22 cellular contexts compared by ENCODE assay signal in the genomic region with DNA sequence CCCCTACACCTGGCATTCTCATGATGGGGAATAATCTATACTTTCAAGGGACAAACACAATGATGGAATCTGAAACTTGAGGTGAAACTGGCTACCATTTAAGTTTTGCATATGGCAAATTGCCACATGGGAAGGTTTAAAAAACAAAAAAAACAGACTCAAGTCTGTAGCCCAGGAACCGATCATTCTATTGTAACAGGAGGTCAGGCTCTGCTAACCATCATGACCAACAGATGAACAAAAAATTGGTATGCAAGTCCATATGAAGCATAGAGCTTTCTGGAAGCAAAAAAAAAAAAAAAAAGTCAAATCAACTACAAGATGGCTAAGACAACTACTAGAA.
A peak's percentile ranks its signal among the peaks of the same experiment; 100 is the strongest.
DNase-seq lines count a peak whose midpoint lies in the region; ATAC-seq, FAIRE-seq and TF ChIP-seq lines count a peak whose summit lies in the region.
"Had no signal": no experiment of that assay in that cellular context is flagged by ENCODE, and none has a peak within 500 bp of the region (broad histone marks: within the 10 kb centered on the region; RNA-seq: fewer than 3 reads in every experiment).

No MANE protein-coding gene starts in this region.

- no peak overlapping the region for H4K12ac ChIP-seq in trophoblast cell (ENCODE audit: low read depth, low read length)

- H3K4me3 Mint-ChIP-seq in activated CD4-positive, alpha-beta memory T cell treated with anti-CD3 and anti-CD28 coated beads, Interleukin-2, amount 10 ng/mL, durations not matched to agents 7 days and 5 days = no peak overlapping the region
- H3K4me3 Mint-ChIP-seq: endodermal cell had no signal

- H2BK120ac ChIP-seq in trophoblast cell (ENCODE audit: insufficient read depth, low read length, poor library complexity) = no peak overlapping the region

- DNase-seq in GM12891 (ENCODE audit: insufficient read length, low spot score) (no peak), substantia nigra (lab: John Stamatoyannopoulos, UW) (no peak), trophoblast cell (no peak), testis (no peak), brain microvascular endothelial cell (no peak)
- DNase-seq in activated CD4-positive, alpha-beta memory T cell treated with anti-CD3 and anti-CD28 coated beads, Interleukin-2, amount 10 ng/mL, durations not matched to agents 7 days and 5 days = no peak
- DNase-seq: activated CD4-positive, CD25-positive, alpha-beta regulatory T cell treated with anti-CD3 and anti-CD28 coated beads, Interleukin-2, amount 50 U/mL, for 72 hours; activated CD8-positive, alpha-beta memory T cell treated with anti-CD3 and anti-CD28 coated beads, Interleukin-2, amount 50 U/mL, for 48 hours; activated naive CD4-positive, alpha-beta T cell treated with Interleukin-2 at 50 U/mL for 16 hours; COR-L47; DND-41; endodermal cell; mammary epithelial cell; NCI-H1105; NCI-H2029 treated with DMSO at 0.1 percent for 48 hours; NCI-H446; spleen; stimulated activated CD4-positive, alpha-beta T cell treated with anti-CD3 and anti-CD28 coated beads, Interleukin-4, amount 100 ng/mL, for 4 hours had no signal

- intact Hi-C loops in testis (cut with DNase I; ENCODE audit: low total_unique reads) = no loop called here

- no peak for TF ChIP-seq POLR2A in GM12891 (IDR thresholded peaks at IDR 0.05; ENCODE audit: low read depth, low read length)
- no peak for TF ChIP-seq POLR2A in testis (IDR thresholded peaks at IDR 0.05)

- H4K91ac ChIP-seq in trophoblast cell (ENCODE audit: low read depth, low read length) = no peak overlapping the region

- POLR2A ChIA-PET in activated CD4-positive, alpha-beta memory T cell treated with anti-CD3 and anti-CD28 coated beads, Interleukin-2, amount 10 ng/mL, durations not matched to agents 7 days and 5 days (lab: Charles Lee) = interaction anchor here (0.8 to 1.8 kb wide), 3 partner anchors 8 to 35 kb away, joined by 3 to 10 read pairs (median 3); no protein-coding TSS in a partner anchor

- no peak overlapping the region for H3K18ac ChIP-seq in trophoblast cell (ENCODE audit: low read length)

- H2BK12ac ChIP-seq in trophoblast cell (ENCODE audit: low read length) = no peak overlapping the region

- in situ Hi-C loops in brain microvascular endothelial cell (cut with HindIII; ENCODE audit: low pct_ligation_motif_present, low sequenced_read_pairs) = no loop called here

- no peak overlapping the region for H2AK5ac ChIP-seq in trophoblast cell (ENCODE audit: low read length)

- ATAC-seq in GM18867 (IDR thresholded peaks at IDR 0.05; ENCODE audit: unreplicated experiment) (peak; percentile 60), HG02678 (IDR thresholded peaks at IDR 0.05; ENCODE audit: unreplicated experiment) (peak; percentile 58)

- no peak overlapping the region for H3K14ac ChIP-seq in trophoblast cell (ENCODE audit: low read length)

- no peak overlapping the region for H2AFZ ChIP-seq in trophoblast cell (ENCODE audit: insufficient read depth, low read length, poor library complexity)

- H3K27ac ChIP-seq in substantia nigra (ENCODE audit: low read depth, low read length, poor library complexity, severe bottlenecking) (no peak overlapping the region), trophoblast cell (ENCODE audit: low read depth, low read length) (no peak overlapping the region), testis (no peak overlapping the region), brain microvascular endothelial cell (no peak overlapping the region)
- H3K27ac ChIP-seq: neutrophil, spleen had no signal

- peak overlapping the region; percentile 10 for H3K27ac Mint-ChIP-seq in activated CD4-positive, alpha-beta memory T cell treated with anti-CD3 and anti-CD28 coated beads, Interleukin-2, amount 10 ng/mL, durations not matched to agents 7 days and 5 days
- H3K27ac Mint-ChIP-seq: endodermal cell had no signal

- H3K36me3 ChIP-seq in trophoblast cell (ENCODE audit: control insufficient read depth in 1 of 2, insufficient read depth in 2 of 2, low read length in 2 of 2) (peaks cover 0 to 2% of the 10 kb centered on the region in 2 experiments), testis (ENCODE audit: low read depth, missing control alignments) (no peaks in the 10 kb centered on the region), brain microvascular endothelial cell (replicated peaks) (no peaks in the 10 kb centered on the region)
- H3K36me3 ChIP-seq: neutrophil, spleen had no signal

- H3K27me3 ChIP-seq in trophoblast cell (ENCODE audit: insufficient read depth, low read length) = no peaks in the 10 kb centered on the region
- no peaks in the 10 kb centered on the region for H3K27me3 ChIP-seq in testis
- no peaks in the 10 kb centered on the region for H3K27me3 ChIP-seq in brain microvascular endothelial cell (replicated peaks)
- H3K27me3 ChIP-seq: neutrophil had no signal

- H3K9me3 Mint-ChIP-seq in activated CD4-positive, alpha-beta memory T cell treated with anti-CD3 and anti-CD28 coated beads, Interleukin-2, amount 10 ng/mL, durations not matched to agents 7 days and 5 days = no peaks in the 10 kb centered on the region

- H4K8ac ChIP-seq in trophoblast cell (ENCODE audit: low read depth, low read length) = no peak overlapping the region

- H3K9ac ChIP-seq in trophoblast cell (ENCODE audit: low read length) = no peak overlapping the region

- no peaks in the 10 kb centered on the region for H3K79me1 ChIP-seq in trophoblast cell (ENCODE audit: low read length)

- WGBS in trophoblast cell (ENCODE audit: extremely low coverage, insufficient coverage, insufficient read length) = no CpG with 5 or more reads among the region's 1 CpG
- WGBS in testis, 2 donors = 92 to 96% methylated on average over 1 of the region's 1 CpG

- peaks cover 39% of the 10 kb centered on the region for H3K36me3 Mint-ChIP-seq in activated CD4-positive, alpha-beta memory T cell treated with anti-CD3 and anti-CD28 coated beads, Interleukin-2, amount 10 ng/mL, durations not matched to agents 7 days and 5 days (ENCODE audit: low read depth)

- H3K4me1 ChIP-seq in trophoblast cell (ENCODE audit: control insufficient read depth in 1 of 2, insufficient read depth in 2 of 2, low read length in 2 of 2) (peaks cover 2 to 3% of the 10 kb centered on the region in 2 experiments), testis (no peaks in the 10 kb centered on the region)

- H3K4me1 Mint-ChIP-seq in activated CD4-positive, alpha-beta memory T cell treated with anti-CD3 and anti-CD28 coated beads, Interleukin-2, amount 10 ng/mL, durations not matched to agents 7 days and 5 days = peaks cover 85% of the 10 kb centered on the region
- H3K4me1 Mint-ChIP-seq: endodermal cell had no signal

- peak; percentile 45 for FAIRE-seq in GM12891 (lab: Jason Lieb, UNC)
- FAIRE-seq: urothelium cell line had no signal

- H2BK5ac ChIP-seq in trophoblast cell (ENCODE audit: low read depth, low read length, poor library complexity) = no peak overlapping the region

- H3K9me3 ChIP-seq in trophoblast cell (ENCODE audit: insufficient read depth, low read depth, low read length) = no peaks in the 10 kb centered on the region
- no peaks in the 10 kb centered on the region for H3K9me3 ChIP-seq in testis
- H3K9me3 ChIP-seq: neutrophil had no signal

- CTCF ChIA-PET in activated CD4-positive, alpha-beta memory T cell treated with anti-CD3 and anti-CD28 coated beads, Interleukin-2, amount 10 ng/mL, durations not matched to agents 7 days and 5 days (lab: Charles Lee) = interaction anchor here (2.3 kb wide), 1 partner anchor 25 kb away, joined by 7 read pairs; no protein-coding TSS in a partner anchor

- no peak overlapping the region for H3K23ac ChIP-seq in trophoblast cell (ENCODE audit: low read length)

- no peak overlapping the region for H3K4ac ChIP-seq in trophoblast cell (ENCODE audit: low read depth, low read length)

- peaks cover 2% of the 10 kb centered on the region for H3K79me2 ChIP-seq in trophoblast cell (ENCODE audit: control insufficient read depth, insufficient read depth, low read length, poor library complexity)

- no peak overlapping the region for H3K4me2 ChIP-seq in trophoblast cell (ENCODE audit: low read length)

- H3K4me3 ChIP-seq in trophoblast cell (ENCODE audit: low read depth, low read length) (no peak overlapping the region), testis (no peak overlapping the region), brain microvascular endothelial cell (ENCODE audit: low read depth, low read length) (no peak overlapping the region)
- H3K4me3 ChIP-seq: spleen had no signal

- no peak for TF ChIP-seq CTCF in testis (IDR thresholded peaks at IDR 0.05)
- TF ChIP-seq CTCF in brain microvascular endothelial cell (IDR thresholded peaks at IDR 0.05; ENCODE audit: low read depth, low read length, missing control alignments) = no peak

- no peaks in the 10 kb centered on the region for H3K27me3 Mint-ChIP-seq in activated CD4-positive, alpha-beta memory T cell treated with anti-CD3 and anti-CD28 coated beads, Interleukin-2, amount 10 ng/mL, durations not matched to agents 7 days and 5 days

TF ChIP-seq in GM12891, 5 proteins besides CTCF, POLR2A, EP300 and RAD21:
- no peak for TF ChIP-seq POU2F2 (IDR thresholded peaks at IDR 0.05; ENCODE audit: low read depth, low read length)
- TF ChIP-seq POLR2AphosphoS5 (IDR thresholded peaks at IDR 0.05; ENCODE audit: low read depth, low read length) = no peak
- no peak for TF ChIP-seq SPI1 (IDR thresholded peaks at IDR 0.05; ENCODE audit: low read depth, low read length)
- no peak for TF ChIP-seq TAF1 (IDR thresholded peaks at IDR 0.05; ENCODE audit: low read depth, low read length)
- no peak for TF ChIP-seq PAX5 (IDR thresholded peaks at IDR 0.05; ENCODE audit: insufficient read depth, low read length, severe bottlenecking)
